In the genomic region with DNA sequence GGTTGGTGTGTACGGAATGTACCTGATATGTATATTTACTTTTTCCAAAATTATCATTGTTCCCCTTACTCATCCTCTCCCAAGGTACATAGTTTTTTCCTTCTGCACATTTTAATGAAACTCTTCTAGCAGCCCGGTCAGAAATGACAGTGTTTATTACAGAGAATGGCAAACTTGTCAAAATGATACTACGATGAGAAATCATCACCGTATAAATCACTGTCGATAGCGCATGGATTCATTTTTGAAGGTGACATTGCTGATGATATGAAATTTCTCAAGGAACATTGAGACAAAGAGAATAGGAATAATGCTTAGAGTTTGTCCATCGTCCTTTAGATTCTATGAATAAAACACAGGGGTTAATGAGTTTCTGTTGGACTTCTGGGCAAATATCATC, we compare ENCODE assay signal across 21 cellular contexts. TPM values are rescaled to one million over a fixed set of nuclear protein-coding genes. Genes with fewer than 3 reads are reported as not detected.
"Had no signal": no experiment of that assay in that cellular context is flagged by ENCODE, and none has a peak within 500 bp of the region (broad histone marks: within the 10 kb centered on the region; RNA-seq: fewer than 3 reads in every experiment).

No MANE protein-coding gene starts in this region.

- H3K9me3 ChIP-seq: esophagus muscularis mucosa, gastroesophageal sphincter, left lung, lower lobe of right lung, mucosa of descending colon had no signal

- ATAC-seq: foreskin keratinocyte, gastroesophageal sphincter, heart left ventricle, left lung, left ventricle myocardium superior, lower lobe of right lung, mucosa of descending colon had no signal

- H3K4me2 ChIP-seq: hepatocyte had no signal

- H3K27ac ChIP-seq: coronary artery, dorsolateral prefrontal cortex, esophagus muscularis mucosa, foreskin keratinocyte, gastroesophageal sphincter, heart left ventricle, hepatocyte, left lung, lower lobe of right lung had no signal

- H3K79me2 ChIP-seq: hepatocyte had no signal

- DNase-seq: dermis blood vessel endothelial cell; dorsolateral prefrontal cortex; effector CD4-positive, alpha-beta T cell; effector memory CD4-positive, alpha-beta T cell; foreskin keratinocyte; heart left ventricle; hypothalamus; immature natural killer cell; islet precursor cell; kidney; kidney glomerular epithelial cell; left lung; left ventricle myocardium superior; lower lobe of right lung; mesenchymal stem cell; mucosa of descending colon; naive B cell had no signal

- H3K4me3 ChIP-seq: coronary artery, dorsolateral prefrontal cortex, esophagus muscularis mucosa, gastroesophageal sphincter, heart left ventricle, hepatocyte, left lung, lower lobe of right lung, mucosa of descending colon had no signal

- H2AFZ ChIP-seq: hepatocyte had no signal

- H3K27me3 ChIP-seq: dorsolateral prefrontal cortex, esophagus muscularis mucosa, foreskin keratinocyte, gastroesophageal sphincter, heart left ventricle, hepatocyte, left lung had no signal

- H3K4me1 ChIP-seq: foreskin keratinocyte, left lung, lower lobe of right lung had no signal

RNA-seq across cellular contexts. Expression of gene FAM114A1, which starts 30.6 kb away (rescaled TPM):
- polyA plus RNA-seq: immature natural killer cell had no signal
